Comparison of ENCODE assay signal across 1 cellular context in genomic region chr16:14088155-14088753, GRCh38.
TF ChIP-seq lines count a peak whose summit lies in the region.

No MANE protein-coding gene starts in this region.

TF ChIP-seq in HepG2, 621 proteins besides CTCF, POLR2A, EP300 and RAD21 (continued from another document and continues in another):
- no peak for TF ChIP-seq CBX1 (IDR thresholded peaks at IDR 0.05; ENCODE audit: low read depth)
- peak; percentile 91; the same call in 1 of the 2 replicates for TF ChIP-seq FOXK1 (CRISPR knock-in tag; IDR thresholded peaks at IDR 0.05; ENCODE audit: borderline replicate concordance, low read depth)
- TF ChIP-seq NFIB (CRISPR knock-in tag; IDR thresholded peaks at IDR 0.05; ENCODE audit: borderline replicate concordance), result no peak
- TF ChIP-seq REPIN1 (CRISPR knock-in tag; IDR thresholded peaks at IDR 0.05; ENCODE audit: borderline replicate concordance, low read depth), result peak; percentile 83
- TF ChIP-seq ZNF558 (CRISPR knock-in tag; IDR thresholded peaks at IDR 0.05; ENCODE audit: borderline replicate concordance), result no peak
- 0 out of 2 replicates have a peak, but pooled peaks have one; percentile 31 for TF ChIP-seq PHF8 (CRISPR knock-in tag; IDR thresholded peaks at IDR 0.05)
- 0 out of 2 replicates have a peak, but pooled peaks have one; percentile 79 for TF ChIP-seq FOXO4 (CRISPR knock-in tag; conservative IDR thresholded peaks at IDR 0.05)
- TF ChIP-seq ZNF788 (CRISPR knock-in tag; IDR thresholded peaks at IDR 0.05; ENCODE audit: borderline replicate concordance), result no peak
- TF ChIP-seq THAP8 (CRISPR knock-in tag; IDR thresholded peaks at IDR 0.05; ENCODE audit: borderline replicate concordance), result no peak
- TF ChIP-seq ESRRA (CRISPR knock-in tag; IDR thresholded peaks at IDR 0.05; ENCODE audit: low read depth), result no peak
- TF ChIP-seq SP4 (CRISPR knock-in tag; IDR thresholded peaks at IDR 0.05), result no peak
- TF ChIP-seq ZNF569 (CRISPR knock-in tag; IDR thresholded peaks at IDR 0.05; ENCODE audit: borderline replicate concordance), result no peak; the same call in 1 of the 2 replicates
- TF ChIP-seq NR2F1 (CRISPR knock-in tag; IDR thresholded peaks at IDR 0.05), result no peak
- no peak for TF ChIP-seq MIER2 (CRISPR knock-in tag; IDR thresholded peaks at IDR 0.05)
- 0 out of 2 replicates have a peak, but pooled peaks have one; percentile 26 for TF ChIP-seq TFDP1 (CRISPR knock-in tag; IDR thresholded peaks at IDR 0.05; ENCODE audit: borderline replicate concordance)
- no peak for TF ChIP-seq GABPA (IDR thresholded peaks at IDR 0.05; ENCODE audit: low read depth, low read length)
- TF ChIP-seq GABPA (CRISPR knock-in tag; IDR thresholded peaks at IDR 0.05; ENCODE audit: low read depth), result no peak
- TF ChIP-seq GTF2F1 (IDR thresholded peaks at IDR 0.05; ENCODE audit: low read length), result no peak
- TF ChIP-seq MTERF4 (CRISPR knock-in tag; IDR thresholded peaks at IDR 0.05), result no peak
- TF ChIP-seq FOXJ3 (CRISPR knock-in tag; IDR thresholded peaks at IDR 0.05; ENCODE audit: borderline replicate concordance), result peak; percentile 90; the same call in 1 of the 2 replicates
- peak; percentile 48; the same call in 1 of the 2 replicates for TF ChIP-seq ZNF556 (CRISPR knock-in tag; IDR thresholded peaks at IDR 0.05; ENCODE audit: borderline replicate concordance)
- TF ChIP-seq KDM4B (CRISPR knock-in tag; IDR thresholded peaks at IDR 0.05), result peak; percentile 52; the same call in 1 of the 2 replicates
- no peak for TF ChIP-seq IKZF4 (CRISPR knock-in tag; IDR thresholded peaks at IDR 0.05; ENCODE audit: borderline replicate concordance, low read depth, not compliant biosample characterization)
- no peak for TF ChIP-seq ZSCAN12 (CRISPR knock-in tag; IDR thresholded peaks at IDR 0.05)
- TF ChIP-seq ZNF589 (CRISPR knock-in tag; conservative IDR thresholded peaks at IDR 0.05), result 0 out of 2 replicates have a peak, but pooled peaks have one; percentile 14
- no peak for TF ChIP-seq SMARCE1 (IDR thresholded peaks at IDR 0.05; ENCODE audit: borderline replicate concordance)
- no peak for TF ChIP-seq ZNF263 (CRISPR knock-in tag; IDR thresholded peaks at IDR 0.05)
- TF ChIP-seq SMC3 (IDR thresholded peaks at IDR 0.05; ENCODE audit: low read length), result peak; percentile 62; the same call in 1 of the 2 replicates
- no peak for TF ChIP-seq ZNF746 (CRISPR knock-in tag; IDR thresholded peaks at IDR 0.05)
- peak; percentile 82; the same call in 1 of the 2 replicates for TF ChIP-seq RCOR2 (CRISPR knock-in tag; IDR thresholded peaks at IDR 0.05)
- no peak for TF ChIP-seq ZBTB3 (CRISPR knock-in tag; IDR thresholded peaks at IDR 0.05; ENCODE audit: borderline replicate concordance, low read depth)
- no peak for TF ChIP-seq ZNF138 (CRISPR knock-in tag; IDR thresholded peaks at IDR 0.05; ENCODE audit: low read depth)
- TF ChIP-seq JUNB (CRISPR knock-in tag; IDR thresholded peaks at IDR 0.05; ENCODE audit: borderline replicate concordance), result no peak
- no peak; the same call in 1 of the 2 replicates for TF ChIP-seq AHR (CRISPR knock-in tag; IDR thresholded peaks at IDR 0.05)
- TF ChIP-seq KDM6A (CRISPR knock-in tag; IDR thresholded peaks at IDR 0.05; ENCODE audit: low read depth), result peak; percentile 69; the same call in 1 of the 2 replicates
- TF ChIP-seq ZFP90 (CRISPR knock-in tag; IDR thresholded peaks at IDR 0.05; ENCODE audit: borderline replicate concordance), result peak; percentile 77; the same call in 1 of the 2 replicates
- TF ChIP-seq KMT2B (CRISPR knock-in tag; IDR thresholded peaks at IDR 0.05), result no peak; the same call in 1 of the 2 replicates
- TF ChIP-seq ZNF337 (CRISPR knock-in tag; IDR thresholded peaks at IDR 0.05; ENCODE audit: borderline replicate concordance, low read depth), result no peak
- no peak for TF ChIP-seq ATRX (CRISPR knock-in tag; IDR thresholded peaks at IDR 0.05; ENCODE audit: borderline replicate concordance)
- TF ChIP-seq SIN3B (IDR thresholded peaks at IDR 0.05; ENCODE audit: low read length), result 0 out of 2 replicates have a peak, but pooled peaks have one; percentile 14
- TF ChIP-seq ZBTB40 (IDR thresholded peaks at IDR 0.05), result no peak
- no peak for TF ChIP-seq ZBTB40 (CRISPR knock-in tag; IDR thresholded peaks at IDR 0.05)
- peak; percentile 98 for TF ChIP-seq ARID3A (IDR thresholded peaks at IDR 0.05; ENCODE audit: low read depth, low read length)
- TF ChIP-seq AKNA (CRISPR knock-in tag; IDR thresholded peaks at IDR 0.05; ENCODE audit: borderline replicate concordance), result no peak; the same call in 1 of the 2 replicates
- TF ChIP-seq NR2F6 (IDR thresholded peaks at IDR 0.05), result peak; percentile 40; the same call in 1 of the 2 replicates
- TF ChIP-seq NR2F6 (CRISPR knock-in tag; IDR thresholded peaks at IDR 0.05), result peak; percentile 67
